Comparison of ENCODE assay signal across 9 cellular contexts in the genomic region with DNA sequence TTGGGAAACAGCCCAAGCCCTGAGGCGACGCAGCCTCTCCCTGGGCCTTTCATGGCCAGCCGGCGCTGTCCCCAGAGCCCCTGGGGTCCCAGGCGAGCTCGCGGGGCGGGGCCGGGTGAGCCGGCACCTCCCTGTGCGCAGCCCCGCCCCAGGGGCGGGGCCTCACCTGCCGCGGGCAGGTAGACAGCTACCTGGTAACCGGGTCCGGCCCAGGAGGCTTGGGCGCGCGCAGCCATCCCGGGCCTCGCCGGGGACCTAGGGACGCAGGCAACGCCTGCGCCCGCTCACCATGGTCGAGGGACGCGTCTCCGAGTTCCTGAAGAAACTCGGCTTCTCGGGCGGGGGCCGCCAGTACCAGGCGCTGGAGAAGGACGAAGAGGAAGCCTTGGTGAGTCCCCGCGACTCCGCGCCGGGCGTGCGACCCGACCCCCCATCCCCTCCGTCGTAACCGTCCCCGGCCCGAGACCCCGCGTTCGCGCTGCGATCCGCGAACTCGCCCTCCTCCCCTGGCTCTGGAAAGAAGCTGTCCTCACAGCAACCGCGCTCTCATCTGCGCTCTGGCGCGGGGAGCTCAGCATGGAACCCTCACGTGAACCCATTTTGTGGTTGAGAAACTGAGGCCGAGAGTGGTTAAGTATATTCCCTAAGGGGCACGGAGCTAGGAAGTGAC. TPM values are rescaled to one million over a fixed set of nuclear protein-coding genes. Genes with fewer than 3 reads are reported as not detected.
A peak's percentile ranks its signal among the peaks of the same experiment; 100 is the strongest.
DNase-seq lines count a peak whose midpoint lies in the region.
"Had no signal": no experiment of that assay in that cellular context is flagged by ENCODE, and none has a peak within 500 bp of the region (broad histone marks: within the 10 kb centered on the region; RNA-seq: fewer than 3 reads in every experiment).

Gene ATP2C2 (plus strand): TSS at position 212 of the 670 bp plus-strand sequence. CDS start 78 bp downstream, at position 290.

- H3K4me2 ChIP-seq in trophoblast cell (ENCODE audit: low read length), result peak within 1 kb of the TSS; percentile 89

- H3K18ac ChIP-seq in trophoblast cell (ENCODE audit: low read length), result peak within 1 kb of the TSS; percentile 32

- H2AFZ ChIP-seq in trophoblast cell (ENCODE audit: insufficient read depth, low read length, poor library complexity), result peak within 1 kb of the TSS; percentile 92

- H3K4me3 ChIP-seq in NT2/D1 (ENCODE audit: insufficient read length, low read depth), result peak within 1 kb of the TSS; percentile 38
- H3K4me3 ChIP-seq in iPS DF 6.9 (ENCODE audit: low read length), result peak within 1 kb of the TSS; percentile 64; the same call in 1 of the 2 replicates
- H3K4me3 ChIP-seq in trophoblast cell (ENCODE audit: low read depth, low read length), result peak within 1 kb of the TSS; percentile 61

- no peak within 1 kb of the TSS for H2BK5ac ChIP-seq in trophoblast cell (ENCODE audit: low read depth, low read length, poor library complexity)

- no peak within 1 kb of the TSS for H3K4ac ChIP-seq in trophoblast cell (ENCODE audit: low read depth, low read length)

- no peak within 1 kb of the TSS for H2AK5ac ChIP-seq in trophoblast cell (ENCODE audit: low read length)

- H3K4me1 ChIP-seq in NT2/D1 (ENCODE audit: insufficient read depth, insufficient read length) (peaks cover 8% of the 10 kb centered on the region), iPS DF 6.9 (ENCODE audit: control insufficient read depth, insufficient read depth, low read length) (peaks cover 2% of the 10 kb centered on the region), trophoblast cell (ENCODE audit: control insufficient read depth in 1 of 2, insufficient read depth in 2 of 2, low read length in 2 of 2) (peaks cover 9 to 14% of the 10 kb centered on the region in 2 experiments)

- peaks cover 3% of the 10 kb centered on the region for H3K79me2 ChIP-seq in trophoblast cell (ENCODE audit: control insufficient read depth, insufficient read depth, low read length, poor library complexity)

- peak within 1 kb of the TSS; percentile 27 for H2BK12ac ChIP-seq in trophoblast cell (ENCODE audit: low read length)

- H4K12ac ChIP-seq in trophoblast cell (ENCODE audit: low read depth, low read length), result peak within 1 kb of the TSS; percentile 46

- H3K36me3 ChIP-seq in NT2/D1 (ENCODE audit: insufficient read depth, insufficient read length, low read length) (no peaks in the 10 kb centered on the region), iPS DF 6.9 (ENCODE audit: control insufficient read depth, insufficient read depth, low read length) (no peaks in the 10 kb centered on the region), trophoblast cell (ENCODE audit: control insufficient read depth in 1 of 2, insufficient read depth in 2 of 2, low read length in 2 of 2) (no peaks in the 10 kb centered on the region)

- no peak within 1 kb of the TSS for H3K27ac ChIP-seq in iPS DF 6.9 (ENCODE audit: low read length)
- no peak within 1 kb of the TSS for H3K27ac ChIP-seq in trophoblast cell (ENCODE audit: low read depth, low read length)

- H2BK120ac ChIP-seq in trophoblast cell (ENCODE audit: insufficient read depth, low read length, poor library complexity), result peak within 1 kb of the TSS; percentile 54

- H3K9ac ChIP-seq in NT2/D1 (ENCODE audit: insufficient read length, low read depth) (peak within 1 kb of the TSS; percentile 58), trophoblast cell (ENCODE audit: low read length) (peak within 1 kb of the TSS; percentile 16)

- no CpG with 5 or more reads among the region's 66 CpGs for WGBS in iPS DF 6.9 (ENCODE audit: insufficient coverage, insufficient read length)
- no CpG with 5 or more reads among the region's 66 CpGs for WGBS in trophoblast cell (ENCODE audit: extremely low coverage, insufficient coverage, insufficient read length)

- H3K14ac ChIP-seq in trophoblast cell (ENCODE audit: low read length), result peak within 1 kb of the TSS; percentile 67

- no peak within 1 kb of the TSS for H3K23ac ChIP-seq in trophoblast cell (ENCODE audit: low read length)

- H3K27me3 ChIP-seq in NT2/D1 (ENCODE audit: insufficient read depth, insufficient read length) (peaks cover 53% of the 10 kb centered on the region), iPS DF 6.9 (ENCODE audit: control insufficient read depth, insufficient read depth, low read length) (no peaks in the 10 kb centered on the region; the same call in 1 of the 2 replicates), trophoblast cell (ENCODE audit: insufficient read depth, low read length) (no peaks in the 10 kb centered on the region)

- H4K91ac ChIP-seq in trophoblast cell (ENCODE audit: low read depth, low read length), result peak within 1 kb of the TSS; percentile 67

- H4K8ac ChIP-seq in trophoblast cell (ENCODE audit: low read depth, low read length), result peak within 1 kb of the TSS; percentile 70

- H3K9me3 ChIP-seq in NT2/D1 (ENCODE audit: insufficient read depth, low read length) (no peaks in the 10 kb centered on the region), iPS DF 6.9 (ENCODE audit: control insufficient read depth, insufficient read depth, low read length) (no peaks in the 10 kb centered on the region), trophoblast cell (ENCODE audit: insufficient read depth, low read depth, low read length) (no peaks in the 10 kb centered on the region)

- DNase-seq in HT-29 (ENCODE audit: low spot score) (peak; percentile 88), NT2/D1 (ENCODE audit: low read depth, low spot score) (no peak), iPS DF 6.9 (ENCODE audit: low read depth, low spot score) (no peak), trophoblast cell (peak; percentile 33 to 76), C1 segment of cervical spinal cord (lab: John Stamatoyannopoulos, UW) (no peak), amygdala (lab: John Stamatoyannopoulos, UW) (no peak)
- no peak for DNase-seq in activated CD4-positive, alpha-beta T cell treated with anti-CD3 and anti-CD28 coated beads for 4 hours
- DNase-seq: effector CD8-positive, alpha-beta T cell; NCI-H1694 had no signal

- peaks cover 3% of the 10 kb centered on the region for H3K79me1 ChIP-seq in trophoblast cell (ENCODE audit: low read length)

RNA-seq across cellular contexts. Expression of gene ATP2C2, which starts in this region (rescaled TPM):
- total RNA-seq in HT-29 (2014; rRNA removed; shearing (Covaris generic)), result 67.9 and 72.4 TPM in 2 replicates
- 10.4 and 10.8 TPM in 2 replicates for polyA plus RNA-seq in trophoblast cell (2013)

Comparison
In these comparisons a context has a peak if more than half of its experiments do, and no peak if none do; other contexts are left out.
1. DNase-seq: peak in HT-29 (single experiment) and trophoblast cell (2 of 2); none in NT2/D1 (single experiment), iPS DF 6.9 (single experiment), activated CD4-positive, alpha-beta T cell treated with anti-CD3 and anti-CD28 coated beads for 4 hours (0 of 2), C1 segment of cervical spinal cord (0 of 14) and amygdala (0 of 56).
2. Peak in every context shown above with its lines, with median percentiles within 50 percentile points of each other: H3K4me3 ChIP-seq.